In the genomic region with DNA sequence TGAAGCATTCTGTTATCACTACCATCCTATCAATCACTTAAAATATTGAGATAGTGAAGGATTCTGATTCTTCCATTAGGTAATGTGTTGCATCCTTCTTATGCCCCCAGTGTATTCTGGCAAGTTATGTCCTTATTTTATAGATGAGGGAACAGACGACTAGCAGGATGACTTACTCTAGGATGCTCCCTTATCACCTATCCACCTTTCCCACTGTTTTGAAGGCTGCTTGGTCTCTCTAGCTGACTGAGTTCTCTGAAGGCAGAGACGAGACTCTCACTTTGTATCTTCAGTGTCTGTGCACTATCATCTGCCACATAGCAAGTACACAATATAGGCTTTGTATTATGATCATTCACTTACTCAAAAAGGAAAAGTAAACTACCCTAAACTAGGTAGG, we compare ENCODE assay signal across 24 cellular contexts. TPM values are rescaled to one million over a fixed set of nuclear protein-coding genes. Genes with fewer than 3 reads are reported as not detected.
A peak's percentile ranks its signal among the peaks of the same experiment; 100 is the strongest.
DNase-seq lines count a peak whose midpoint lies in the region; FAIRE-seq and TF ChIP-seq lines count a peak whose summit lies in the region.
"Had no signal": no experiment of that assay in that cellular context is flagged by ENCODE, and none has a peak within 500 bp of the region (broad histone marks: within the 10 kb centered on the region; RNA-seq: fewer than 3 reads in every experiment).

No MANE protein-coding gene starts in this region.

- intact Hi-C loops in cardiac septum (cut with DNase I): no loop called here
- intact Hi-C loops in vagina (cut with DNase I): no loop called here
- intact Hi-C loops in uterus (cut with DNase I; ENCODE audit: low total_unique reads): no loop called here

- H3K4me1 Mint-ChIP-seq in endothelial cell (ENCODE audit: unreplicated experiment) (peaks cover 32% of the 10 kb centered on the region), progenitor cell of endocrine pancreas (ENCODE audit: low read depth) (peaks cover 35% of the 10 kb centered on the region)

- H3K27ac ChIP-seq in right atrium auricular region (peak overlapping the region; percentile 98 to 99), vagina (peak overlapping the region; percentile 97), uterus (no peak overlapping the region)

- H3K27me3 Mint-ChIP-seq in endothelial cell (ENCODE audit: unreplicated experiment): peaks cover 11% of the 10 kb centered on the region
- no peaks in the 10 kb centered on the region for H3K27me3 Mint-ChIP-seq in progenitor cell of endocrine pancreas
- H3K27me3 Mint-ChIP-seq: T-cell had no signal

- H3K4me3 ChIP-seq in right atrium auricular region: peak overlapping the region in 1 of 2 donors; percentile 87
- peak overlapping the region; percentile 81 to 88 for H3K4me3 ChIP-seq in vagina
- peak overlapping the region in 1 of 2 donors; percentile 81 for H3K4me3 ChIP-seq in uterus
- H3K4me3 ChIP-seq: GM12878 had no signal

- peaks cover 62% of the 10 kb centered on the region for H3K36me3 ChIP-seq in right atrium auricular region
- H3K36me3 ChIP-seq in vagina: peaks cover 0 to 83% of the 10 kb centered on the region in 2 donors
- H3K36me3 ChIP-seq in uterus: no peaks in the 10 kb centered on the region

- no peaks in the 10 kb centered on the region for H3K9me3 Mint-ChIP-seq in endothelial cell (ENCODE audit: unreplicated experiment)
- H3K9me3 Mint-ChIP-seq in progenitor cell of endocrine pancreas (ENCODE audit: low read depth): no peaks in the 10 kb centered on the region
- H3K9me3 Mint-ChIP-seq: activated CD4-positive, alpha-beta T cell treated with anti-CD3 and anti-CD28 coated beads, Interleukin-2, amount 10 ng/mL, durations not matched to agents 7 days and 5 days; memory B cell; stimulated activated effector memory CD8-positive, alpha-beta T cell treated with anti-CD3 and anti-CD28 coated beads, Interleukin-12 subunit alpha, Interleukin-12 subunit beta, amount 100 ng/mL, for 72 hours; T-cell had no signal

- TF ChIP-seq CTCF in right atrium auricular region (IDR thresholded peaks at IDR 0.05): no peak
- TF ChIP-seq CTCF in endothelial cell (IDR thresholded peaks at IDR 0.05; ENCODE audit: unreplicated experiment): no peak
- TF ChIP-seq CTCF in progenitor cell of endocrine pancreas (IDR thresholded peaks at IDR 0.05; ENCODE audit: unreplicated experiment): no peak
- no peak for TF ChIP-seq CTCF in vagina (IDR thresholded peaks at IDR 0.05)
- no peak for TF ChIP-seq CTCF in D721Med (IDR thresholded peaks at IDR 0.05; ENCODE audit: insufficient read depth, missing control alignments)
- TF ChIP-seq CTCF in uterus (IDR thresholded peaks at IDR 0.05): no peak

- DNase-seq in right atrium auricular region (ENCODE audit: low spot score): no peak
- DNase-seq in cardiac septum (ENCODE audit: low spot score): no peak
- DNase-seq in endothelial cell (ENCODE audit: low spot score): no peak
- no peak for DNase-seq in progenitor cell of endocrine pancreas (ENCODE audit: low spot score, unreplicated experiment)
- DNase-seq in vagina (ENCODE audit: extremely low spot score in 2 of 2): no peak
- no peak for DNase-seq in AML-193 (lab: John Stamatoyannopoulos, UW)
- DNase-seq in D721Med (ENCODE audit: insufficient read length, low spot score): no peak
- no peak for DNase-seq in uterus
- DNase-seq: activated CD4-positive, alpha-beta T cell treated with anti-CD3 and anti-CD28 coated beads, Interleukin-2, amount 10 ng/mL, durations not matched to agents 7 days and 5 days; DMS 273 treated with DMSO at 0.1 percent for 48 hours; kidney; NCI-H1417 treated with DMSO at 0.1 percent for 48 hours; NCI-H526; SIG-M5; T-cell; trophoblast cell had no signal

- H3K36me3 Mint-ChIP-seq in endothelial cell (ENCODE audit: low read depth, unreplicated experiment) (peaks cover 69% of the 10 kb centered on the region), progenitor cell of endocrine pancreas (ENCODE audit: insufficient read depth) (peaks cover 63% of the 10 kb centered on the region)

- H3K27me3 ChIP-seq in right atrium auricular region (no peaks in the 10 kb centered on the region), vagina (no peaks in the 10 kb centered on the region), uterus (no peaks in the 10 kb centered on the region)

- H3K4me3 Mint-ChIP-seq in endothelial cell (ENCODE audit: unreplicated experiment) (peak overlapping the region; percentile 100), progenitor cell of endocrine pancreas (ENCODE audit: low read depth) (peak overlapping the region; percentile 95)
- H3K4me3 Mint-ChIP-seq: activated CD4-positive, alpha-beta T cell treated with anti-CD3 and anti-CD28 coated beads, Interleukin-2, amount 10 ng/mL, durations not matched to agents 7 days and 5 days; memory B cell; stimulated activated effector memory CD8-positive, alpha-beta T cell treated with anti-CD3 and anti-CD28 coated beads, Interleukin-12 subunit alpha, Interleukin-12 subunit beta, amount 100 ng/mL, for 72 hours; T-cell had no signal

- TF ChIP-seq POLR2A in vagina (IDR thresholded peaks at IDR 0.05): no peak
- no peak for TF ChIP-seq POLR2A in uterus (IDR thresholded peaks at IDR 0.05)

- H3K4me1 ChIP-seq in right atrium auricular region (peaks cover 2 to 44% of the 10 kb centered on the region in 2 donors), vagina (peaks cover 65% of the 10 kb centered on the region), uterus (no peaks in the 10 kb centered on the region)

- H3K9me3 ChIP-seq in right atrium auricular region (no peaks in the 10 kb centered on the region), vagina (no peaks in the 10 kb centered on the region), uterus (no peaks in the 10 kb centered on the region)

- H3K27ac Mint-ChIP-seq in endothelial cell (ENCODE audit: unreplicated experiment) (no peak overlapping the region), progenitor cell of endocrine pancreas (no peak overlapping the region)
- H3K27ac Mint-ChIP-seq: activated CD4-positive, alpha-beta T cell treated with anti-CD3 and anti-CD28 coated beads, Interleukin-2, amount 10 ng/mL, durations not matched to agents 7 days and 5 days; memory B cell; stimulated activated effector memory CD8-positive, alpha-beta T cell treated with anti-CD3 and anti-CD28 coated beads, Interleukin-12 subunit alpha, Interleukin-12 subunit beta, amount 100 ng/mL, for 72 hours had no signal

- FAIRE-seq in D721Med (lab: Jason Lieb, UNC): no peak
- FAIRE-seq: A204.1, astrocyte, GM12878, GM19239, H54, kidney had no signal

RNA-seq across cellular contexts. Expression of a gene that starts 4.0 kb away (rescaled TPM):
- total RNA-seq in right atrium auricular region (100 to 1,000 TPM; 381 to 632 TPM), cardiac septum (231 TPM), endothelial cell (ENCODE audit: unreplicated experiment) (472 TPM), progenitor cell of endocrine pancreas (666 and 734 TPM in 2 replicates), vagina (2,462 TPM), uterus (100 to 1,000 TPM; 379 to 565 (median 483) TPM)

RNA-seq across cellular contexts. Expression of a gene that starts 12.9 kb away (rescaled TPM):
- not detected for total RNA-seq in right atrium auricular region
- total RNA-seq in cardiac septum: not detected
- total RNA-seq in endothelial cell (ENCODE audit: unreplicated experiment): not detected
- not detected in 2 replicates for total RNA-seq in progenitor cell of endocrine pancreas
- total RNA-seq in vagina: not detected
- not detected for total RNA-seq in uterus
- total RNA-seq: activated CD4-positive, alpha-beta T cell treated with anti-CD3 and anti-CD28 coated beads, Interleukin-2, amount 10 ng/mL, durations not matched to agents 7 days and 5 days; astrocyte; GM12878; kidney; renal cortical epithelial cell; T-cell had no signal

Comparison
In these comparisons a context has a peak if more than half of its experiments do, and no peak if none do; other contexts are left out.
1. H3K27ac ChIP-seq: peak in right atrium auricular region (2 of 2) and vagina (single experiment); none in uterus (0 of 2).